In genomic region chr10:35577915-35578607, GRCh38 we compare ENCODE assay signal across 29 cellular contexts. TPM values are rescaled to one million over a fixed set of nuclear protein-coding genes. Genes with fewer than 3 reads are reported as not detected.
DNase-seq lines count a peak whose midpoint lies in the region; ATAC-seq, FAIRE-seq and TF ChIP-seq lines count a peak whose summit lies in the region.
"Had no signal": no experiment of that assay in that cellular context is flagged by ENCODE, and none has a peak within 500 bp of the region (broad histone marks: within the 10 kb centered on the region; RNA-seq: fewer than 3 reads in every experiment).

No MANE protein-coding gene starts in this region.

- intact Hi-C loops in prostate gland (cut with DNase I): no loop called here

- H3K4me3 ChIP-seq in prostate gland: no peak overlapping the region
- H3K4me3 ChIP-seq: dorsolateral prefrontal cortex, hepatocyte, pancreas had no signal

- H3K4me1 ChIP-seq in prostate gland (replicated peaks): no peaks in the 10 kb centered on the region
- H3K4me1 ChIP-seq: Caco-2, foreskin keratinocyte, pancreas had no signal

- DNase-seq in AG08395 (ENCODE audit: low spot score) (peak; percentile 17), NCI-H1694 treated with DMSO at 0.1 percent for 48 hours (lab: John Stamatoyannopoulos, UW) (peak; percentile 69), dermis blood vessel endothelial cell (peak; percentile 69), lung microvascular endothelial cell (ENCODE audit: low read depth in 2 of 2) (peak; percentile 62 to 76), frontal cortex (ENCODE audit: low spot score in 2 of 2) (no peak), ACHN (no peak), prostate gland (ENCODE audit: low spot score) (no peak)
- DNase-seq in stimulated activated naive CD8-positive, alpha-beta T cell treated with anti-CD3 and anti-CD28 coated beads, Interleukin-15, Interleukin-2, amounts not matched to agents 100 U/mL and 50 U/mL, for 24 hours: no peak
- DNase-seq: activated B cell treated with CpG ODN at 0.5 μM for 24 hours; activated CD4-positive, alpha-beta T cell treated with anti-CD3 and anti-CD28 coated beads, Interleukin-2, amount 50 U/mL, for 48 hours; activated CD8-positive, alpha-beta memory T cell treated with anti-CD3 and anti-CD28 coated beads, Interleukin-2, amount 50 U/mL, for 4 hours; C1 segment of cervical spinal cord; central memory CD4-positive, alpha-beta T cell; dorsolateral prefrontal cortex; H7; midbrain; NCI-H1048; NCI-H2029 treated with DMSO at 0.1 percent for 48 hours; NCI-H446; nephron progenitor cell; pancreas; SIG-M5 had no signal

- FAIRE-seq in frontal cortex (lab: Jason Lieb, UNC): no peak
- FAIRE-seq: GM12891, pancreas had no signal

- TF ChIP-seq POLR2A in prostate gland (IDR thresholded peaks at IDR 0.05): no peak

- WGBS in prostate gland: 67% methylated on average over 8 of the region's 8 CpGs

- H3K36me3 ChIP-seq in prostate gland: no peaks in the 10 kb centered on the region
- H3K36me3 ChIP-seq: pancreas had no signal

- H3K27me3 ChIP-seq in prostate gland (replicated peaks; ENCODE audit: insufficient read depth): no peaks in the 10 kb centered on the region
- H3K27me3 ChIP-seq: dorsolateral prefrontal cortex, foreskin keratinocyte, hepatocyte, pancreas had no signal

- no peak for ATAC-seq in stimulated activated naive CD8-positive, alpha-beta T cell treated with anti-CD3 and anti-CD28 coated beads, Interleukin-15, Interleukin-2, amounts not matched to agents 100 U/mL and 50 U/mL, for 24 hours
- ATAC-seq: foreskin keratinocyte, left lobe of liver had no signal

- no peak for TF ChIP-seq CTCF in prostate gland (IDR thresholded peaks at IDR 0.05)

- no peak overlapping the region for H3K27ac ChIP-seq in prostate gland
- H3K27ac ChIP-seq: foreskin keratinocyte, hepatocyte, pancreas had no signal

- no peaks in the 10 kb centered on the region for H3K9me3 ChIP-seq in prostate gland
- H3K9me3 ChIP-seq: Caco-2, pancreas had no signal

- in situ Hi-C loops in ACHN (cut with HindIII; ENCODE audit: low pct_ligation_motif_present, low pct_unique_long_range_greater_than_20kb, low sequenced_read_pairs): no loop called here

RNA-seq across cellular contexts. Expression of gene GJD4, which starts 27.1 kb away (rescaled TPM):
- not detected in 2 replicates for total RNA-seq in dermis blood vessel endothelial cell
- not detected in 2 replicates for total RNA-seq in lung microvascular endothelial cell
- not detected for total RNA-seq in frontal cortex
- 1 to 10 TPM in 1 of 2 donors, not detected in 1; 1.1 TPM for total RNA-seq in prostate gland
- total RNA-seq: activated B cell treated with CpG ODN at 0.5 μM for 24 hours, foreskin keratinocyte, H7, left lobe of liver, pancreas, subcutaneous adipose tissue, ureter had no signal

Comparison
In these comparisons a context has a peak if more than half of its experiments do, and no peak if none do; other contexts are left out.
1. DNase-seq: peak in AG08395 (single experiment), NCI-H1694 treated with DMSO at 0.1 percent for 48 hours (single experiment), dermis blood vessel endothelial cell (single experiment) and lung microvascular endothelial cell (2 of 2); none in frontal cortex (0 of 2), stimulated activated naive CD8-positive, alpha-beta T cell treated with anti-CD3 and anti-CD28 coated beads, Interleukin-15, Interleukin-2, amounts not matched to agents 100 U/mL and 50 U/mL, for 24 hours (single experiment), ACHN (single experiment) and prostate gland (single experiment).